Comparison of ENCODE assay signal across 24 cellular contexts in the genomic region with DNA sequence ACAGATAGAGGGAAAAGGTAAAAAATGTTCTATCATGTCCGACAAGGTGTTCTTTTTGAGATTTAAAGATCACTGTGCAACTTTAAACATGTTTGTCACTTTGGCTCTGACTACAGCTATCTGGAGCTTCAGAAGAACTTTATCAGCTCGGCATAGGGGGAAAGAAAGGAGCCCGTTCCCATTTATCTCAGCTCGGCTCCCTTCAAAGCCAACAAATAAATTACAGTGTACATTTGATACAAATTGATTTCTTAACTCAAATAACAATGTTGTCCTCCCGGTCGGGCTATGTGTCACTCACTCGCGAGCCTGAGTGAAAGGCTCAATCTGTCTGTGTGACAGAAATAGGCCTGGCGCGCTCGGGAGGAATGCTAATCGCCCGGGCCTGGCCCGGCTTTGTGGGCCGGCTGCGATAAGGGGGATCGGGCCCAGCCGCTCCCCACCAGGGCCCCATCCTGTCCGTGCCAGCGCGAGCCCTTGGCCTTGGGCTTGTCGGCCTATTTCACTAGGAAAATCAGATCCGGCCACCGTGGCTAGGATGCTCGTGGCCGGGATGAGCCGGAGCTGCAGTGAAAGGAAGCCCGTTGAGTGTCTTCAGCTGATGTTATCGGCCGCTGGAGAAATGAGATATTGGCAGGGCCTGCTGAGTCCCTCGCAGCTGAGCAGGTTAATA.
DNase-seq lines count a peak whose midpoint lies in the region; ATAC-seq, FAIRE-seq and TF ChIP-seq lines count a peak whose summit lies in the region.
"Had no signal": no experiment of that assay in that cellular context is flagged by ENCODE, and none has a peak within 500 bp of the region (broad histone marks: within the 10 kb centered on the region; RNA-seq: fewer than 3 reads in every experiment).

No MANE protein-coding gene starts in this region.

- H3K79me1 ChIP-seq in neuronal stem cell (ENCODE audit: low read depth, low read length) = no peaks in the 10 kb centered on the region

- no peak overlapping the region for H4K91ac ChIP-seq in neuronal stem cell (ENCODE audit: low read depth, low read length, poor library complexity)

- H2AFZ ChIP-seq in DND-41 (ENCODE audit: low read depth, low read length) (no peak overlapping the region; the same call in 1 of the 2 replicates), neuronal stem cell (ENCODE audit: low read length) (peak overlapping the region; percentile 40)

- intact Hi-C loops in left cardiac atrium (cut with DNase I) = no loop called here

- FAIRE-seq in GM12891 (lab: Jason Lieb, UNC) = no peak
- FAIRE-seq: A204.1, GM19239 had no signal

- H2BK120ac ChIP-seq in neuronal stem cell (ENCODE audit: low read depth, low read length) = no peak overlapping the region

- H3K36me3 ChIP-seq in DND-41 (ENCODE audit: insufficient read depth, low read length) = no peaks in the 10 kb centered on the region; the same call in 1 of the 2 replicates
- H3K36me3 ChIP-seq in neuronal stem cell (replicated peaks in 1 of 2; ENCODE audit: control insufficient read depth in 2 of 2, insufficient read depth in 2 of 2, low read length in 2 of 2) = no peaks in the 10 kb centered on the region
- H3K36me3 ChIP-seq: BE2C, MG63, SJSA1 had no signal

- H3K27me3 ChIP-seq in DND-41 (ENCODE audit: insufficient read depth, low read length, poor library complexity) (no peaks in the 10 kb centered on the region), neuronal stem cell (ENCODE audit: control insufficient read depth in 3 of 3, insufficient read depth in 3 of 3, low read depth in 1 of 3, low read length in 3 of 3) (no peaks in the 10 kb centered on the region)
- H3K27me3 ChIP-seq: BE2C, SJSA1 had no signal

- no peak overlapping the region for H4K8ac ChIP-seq in neuronal stem cell (ENCODE audit: low read depth, low read length)

- no peak overlapping the region for H2BK15ac ChIP-seq in neuronal stem cell (ENCODE audit: low read length)

- H3K4me1 ChIP-seq in DND-41 (ENCODE audit: insufficient read depth, low read length) (peaks cover 28% of the 10 kb centered on the region), neuronal stem cell (ENCODE audit: control insufficient read depth in 2 of 2, insufficient read depth in 1 of 2, low read depth in 1 of 2, low read length in 2 of 2) (peaks cover 5 to 8% of the 10 kb centered on the region in 2 donors)
- H3K4me1 ChIP-seq: BE2C, SJSA1 had no signal

- no peak overlapping the region for H2BK12ac ChIP-seq in neuronal stem cell (ENCODE audit: low read length)

- H2BK5ac ChIP-seq in neuronal stem cell (ENCODE audit: low read length) = no peak overlapping the region

- no peak overlapping the region for H3K4me3 ChIP-seq in DND-41 (ENCODE audit: low read depth in 1 of 2, low read length in 2 of 2)
- H3K4me3 ChIP-seq in neuronal stem cell (ENCODE audit: low read length in 2 of 2) = no peak overlapping the region
- H3K4me3 ChIP-seq: MG63, SJSA1 had no signal

- H3K79me2 ChIP-seq in DND-41 (ENCODE audit: insufficient read depth, low read length) = no peaks in the 10 kb centered on the region

- no peak for TF ChIP-seq POLR2A in GM12891 (IDR thresholded peaks at IDR 0.05; ENCODE audit: low read depth, low read length)

- ATAC-seq in DND-41 (ENCODE audit: insufficient read depth, low read depth) (no peak), left cardiac atrium (peak; percentile 84 to 91)

- no peak overlapping the region for H3K14ac ChIP-seq in neuronal stem cell (ENCODE audit: low read length)

- no peak overlapping the region for H3K9ac ChIP-seq in DND-41 (ENCODE audit: low read depth, low read length)
- H3K9ac ChIP-seq in neuronal stem cell (ENCODE audit: low read depth, low read length, poor library complexity) = no peak overlapping the region

- no peak overlapping the region for H3K4ac ChIP-seq in neuronal stem cell (ENCODE audit: low read length)

- no peak overlapping the region for H3K23ac ChIP-seq in neuronal stem cell (ENCODE audit: low read depth, low read length, poor library complexity)

- peak overlapping the region; percentile 28 for H3K27ac ChIP-seq in DND-41 (ENCODE audit: low read length)
- no peak overlapping the region for H3K27ac ChIP-seq in neuronal stem cell (replicated peaks; ENCODE audit: low read length)
- H3K27ac ChIP-seq: SJSA1 had no signal

- no CpG with 5 or more reads among the region's 31 CpGs for WGBS in neuronal stem cell (ENCODE audit: extremely low coverage in 2 of 2, insufficient read length in 2 of 2, insufficient replicate concordance in 1 of 2), 2 donors

- no peak overlapping the region for H2AK5ac ChIP-seq in neuronal stem cell (ENCODE audit: low read depth, low read length)

- no peak for TF ChIP-seq CTCF in DND-41 (IDR thresholded peaks at IDR 0.05; ENCODE audit: borderline replicate concordance, extremely low read depth, low read length, poor library complexity, severe bottlenecking)

- H3K18ac ChIP-seq in neuronal stem cell (ENCODE audit: low read length) = no peak overlapping the region

- H3K9me3 ChIP-seq in DND-41 (ENCODE audit: insufficient read depth, low read length, severe bottlenecking) = no peaks in the 10 kb centered on the region
- H3K9me3 ChIP-seq in neuronal stem cell (replicated peaks in 1 of 2; ENCODE audit: control insufficient read depth in 2 of 2, insufficient read depth in 1 of 2, low read depth in 1 of 2, low read length in 2 of 2) = no peaks in the 10 kb centered on the region
- H3K9me3 ChIP-seq: BE2C, MG63 had no signal

- H3K4me2 ChIP-seq in DND-41 (ENCODE audit: insufficient read depth, low read length) (no peak overlapping the region), neuronal stem cell (ENCODE audit: insufficient read depth, low read length, poor library complexity, severe bottlenecking) (no peak overlapping the region)

- H4K20me1 ChIP-seq in DND-41 (ENCODE audit: insufficient read depth, low read length) = no peaks in the 10 kb centered on the region

- DNase-seq in DND-41 (no peak), astrocyte of the hippocampus (ENCODE audit: low read depth, low spot score) (peak; percentile 5), left cardiac atrium (peak; percentile 41), neuronal stem cell (ENCODE audit: low spot score) (peak; percentile 23), GM12891 (ENCODE audit: insufficient read length, low spot score) (no peak), NCI-H2029 treated with DMSO at 0.1 percent for 48 hours (lab: John Stamatoyannopoulos, UW) (no peak), T-helper 1 cell (no peak), HCEC 1CT (no peak)
- DNase-seq: BE2C; CD4-positive, CD25-positive, alpha-beta regulatory T cell; DMS153; GF-D8; GOT3; Kasumi-1; MG63; NCI-H1092 treated with DMSO at 0.1 percent for 48 hours; NCI-H146; NCI-H2107; NCI-H2227 treated with DMSO at 0.1 percent for 48 hours; NCI-H510A treated with DMSO at 0.1 percent for 48 hours; NCI-H774 had no signal

TF ChIP-seq in GM12891, 5 proteins besides CTCF, POLR2A, EP300 and RAD21:
- no peak for TF ChIP-seq SPI1 (IDR thresholded peaks at IDR 0.05; ENCODE audit: low read depth, low read length)
- TF ChIP-seq POLR2AphosphoS5 (IDR thresholded peaks at IDR 0.05; ENCODE audit: low read depth, low read length) = no peak
- no peak for TF ChIP-seq TAF1 (IDR thresholded peaks at IDR 0.05; ENCODE audit: low read depth, low read length)
- TF ChIP-seq PAX5 (IDR thresholded peaks at IDR 0.05; ENCODE audit: insufficient read depth, low read length, severe bottlenecking) = no peak
TF ChIP-seq in GM12891: peak in this region for 0.

Comparison
In these comparisons a context has a peak if more than half of its experiments do, and no peak if none do; other contexts are left out.
1. DNase-seq: peak in astrocyte of the hippocampus (single experiment), left cardiac atrium (single experiment) and neuronal stem cell (single experiment); none in DND-41 (single experiment), GM12891 (single experiment), NCI-H2029 treated with DMSO at 0.1 percent for 48 hours (single experiment), T-helper 1 cell (0 of 5) and HCEC 1CT (single experiment).